In genomic region chr6:25732468-25733198, GRCh38 we compare ENCODE assay signal across 2 cellular contexts.
TF ChIP-seq lines count a peak whose summit lies in the region.

No MANE protein-coding gene starts in this region.

TF ChIP-seq in GM23338, 12 proteins besides CTCF, POLR2A, EP300 and RAD21 (continued from another document):
- TF ChIP-seq REST (IDR thresholded peaks at IDR 0.05; ENCODE audit: unreplicated experiment) (no peak), ZNF114 (CRISPR knock-in tag; IDR thresholded peaks at IDR 0.05) (no peak), POLR2AphosphoS5 (IDR thresholded peaks at IDR 0.05; ENCODE audit: low read depth) (no peak), EZH2 (IDR thresholded peaks at IDR 0.05; ENCODE audit: low read depth, unreplicated experiment) (no peak), ETS1 (IDR thresholded peaks at IDR 0.05) (no peak), JUNB (IDR thresholded peaks at IDR 0.05; ENCODE audit: unreplicated experiment) (no peak)

TF ChIP-seq in H1, 55 proteins besides CTCF, POLR2A, EP300 and RAD21 (continued from another document):
- TF ChIP-seq, protein P1, sequence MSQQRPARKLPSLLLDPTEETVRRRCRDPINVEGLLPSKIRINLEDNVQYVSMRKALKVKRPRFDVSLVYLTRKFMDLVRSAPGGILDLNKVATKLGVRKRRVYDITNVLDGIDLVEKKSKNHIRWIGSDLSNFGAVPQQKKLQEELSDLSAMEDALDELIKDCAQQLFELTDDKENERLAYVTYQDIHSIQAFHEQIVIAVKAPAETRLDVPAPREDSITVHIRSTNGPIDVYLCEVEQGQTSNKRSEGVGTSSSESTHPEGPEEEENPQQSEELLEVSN (IDR thresholded peaks at IDR 0.05): no peak
- TF ChIP-seq SRF (IDR thresholded peaks at IDR 0.05; ENCODE audit: low read depth, low read length): no peak
- TF ChIP-seq RXRA (IDR thresholded peaks at IDR 0.05; ENCODE audit: insufficient read depth, low read depth, low read length): no peak
- TF ChIP-seq YY1 (IDR thresholded peaks at IDR 0.05; ENCODE audit: low read depth, low read length): no peak
- TF ChIP-seq POU5F1 (IDR thresholded peaks at IDR 0.05; ENCODE audit: low read depth, low read length): no peak
- TF ChIP-seq TEAD4 (IDR thresholded peaks at IDR 0.05; ENCODE audit: low read depth, low read length): no peak
